In genomic region chr9:85425153-85425611, GRCh38 we compare ENCODE assay signal across 7 cellular contexts.
A peak's percentile ranks its signal among the peaks of the same experiment; 100 is the strongest.
DNase-seq lines count a peak whose midpoint lies in the region; ATAC-seq and TF ChIP-seq lines count a peak whose summit lies in the region.

No MANE protein-coding gene starts in this region.

- no peak overlapping the region for H3K27ac Mint-ChIP-seq in activated CD4-positive, alpha-beta T cell treated with anti-CD3 and anti-CD28 coated beads, Interleukin-2, amount 10 ng/mL, durations not matched to agents 7 days and 5 days

- H4K20me1 ChIP-seq in osteoblast (ENCODE audit: insufficient read depth, low read length) = no peaks in the 10 kb centered on the region

- H3K4me1 ChIP-seq in osteoblast (ENCODE audit: insufficient read depth, low read length) (no peaks in the 10 kb centered on the region), aorta (ENCODE audit: control insufficient read depth in 1 of 2, insufficient read depth in 2 of 2, low read length in 2 of 2) (no peaks in the 10 kb centered on the region)

- H3K27ac ChIP-seq in osteoblast (ENCODE audit: low read depth, low read length) = no peak overlapping the region
- H3K27ac ChIP-seq in aorta (ENCODE audit: low read depth in 1 of 2, low read length in 2 of 2) = no peak overlapping the region

- no peaks in the 10 kb centered on the region for H3K79me2 ChIP-seq in osteoblast (ENCODE audit: insufficient read depth, low read length)

- H3K9me3 Mint-ChIP-seq in activated CD4-positive, alpha-beta T cell treated with anti-CD3 and anti-CD28 coated beads, Interleukin-2, amount 10 ng/mL, durations not matched to agents 7 days and 5 days = no peaks in the 10 kb centered on the region

- H3K4me3 ChIP-seq in GM06990 (replicated peaks; ENCODE audit: low read depth, low read length) (no peak overlapping the region), H7 (ENCODE audit: insufficient read depth, low read depth, low read length) (no peak overlapping the region), fibroblast of villous mesenchyme (ENCODE audit: low read depth, low read length) (no peak overlapping the region), osteoblast (ENCODE audit: insufficient read depth, low read length) (peak overlapping the region; percentile 30), aorta (ENCODE audit: low read length in 2 of 2) (no peak overlapping the region)

- DNase-seq in GM06990 (ENCODE audit: extremely low read depth, insufficient read length) (peak; percentile 18), H7 (peak; percentile 80), NCI-H1694 (lab: John Stamatoyannopoulos, UW) (peak; percentile 47), fibroblast of villous mesenchyme (ENCODE audit: low read depth) (peak; percentile 9), osteoblast (ENCODE audit: insufficient read length, low spot score, missing footprints) (peak; percentile 51), aorta (peak; percentile 64 to 80)
- DNase-seq in activated CD4-positive, alpha-beta T cell treated with anti-CD3 and anti-CD28 coated beads, Interleukin-2, amount 10 ng/mL, durations not matched to agents 7 days and 5 days = peak; percentile 58

- peaks cover 9% of the 10 kb centered on the region for H3K4me1 Mint-ChIP-seq in activated CD4-positive, alpha-beta T cell treated with anti-CD3 and anti-CD28 coated beads, Interleukin-2, amount 10 ng/mL, durations not matched to agents 7 days and 5 days

- ATAC-seq in aorta (ENCODE audit: low FRiP score) = peak; percentile 55

- TF ChIP-seq CTCF in GM06990 (IDR thresholded peaks at IDR 0.05; ENCODE audit: insufficient read depth, low read length, poor library complexity, severe bottlenecking) (peak; percentile 83), fibroblast of villous mesenchyme (IDR thresholded peaks at IDR 0.05; ENCODE audit: insufficient read depth, low read depth, low read length) (peak; percentile 38), osteoblast (IDR thresholded peaks at IDR 0.05; ENCODE audit: extremely low read depth, low read depth, low read length) (peak; percentile 67)

- POLR2A ChIA-PET in activated CD4-positive, alpha-beta T cell treated with anti-CD3 and anti-CD28 coated beads, Interleukin-2, amount 10 ng/mL, durations not matched to agents 7 days and 5 days (lab: Charles Lee) = no interaction called here

- no peaks in the 10 kb centered on the region for H3K9me3 ChIP-seq in osteoblast (ENCODE audit: low read depth, low read length)
- peaks cover 1% of the 10 kb centered on the region for H3K9me3 ChIP-seq in aorta (ENCODE audit: control insufficient read depth, low read length)

- H3K36me3 ChIP-seq in GM06990 (ENCODE audit: control insufficient read depth, insufficient read depth, low read length) (no peaks in the 10 kb centered on the region), H7 (replicated peaks; ENCODE audit: control insufficient read depth, insufficient read depth, low read length) (no peaks in the 10 kb centered on the region), osteoblast (ENCODE audit: insufficient read depth, low read length) (no peaks in the 10 kb centered on the region), aorta (ENCODE audit: control insufficient read depth in 1 of 2, insufficient read depth in 2 of 2, low read length in 1 of 2) (no peaks in the 10 kb centered on the region)

- intact Hi-C loops in aorta (cut with DNase I) = no loop called here

- H2AFZ ChIP-seq in osteoblast (ENCODE audit: low read length) = peak overlapping the region; percentile 35

- CTCF ChIA-PET in activated CD4-positive, alpha-beta T cell treated with anti-CD3 and anti-CD28 coated beads, Interleukin-2, amount 10 ng/mL, durations not matched to agents 7 days and 5 days (lab: Charles Lee) = interaction anchor here (1.1 to 1.2 kb wide), 3 partner anchors 185 to 1854 kb away, joined by 3 to 4 read pairs (median 3); no protein-coding TSS in a partner anchor

- 11 to 16% methylated on average over 15 of the region's 15 CpGs for WGBS in aorta, 2 donors

- H3K4me3 Mint-ChIP-seq in activated CD4-positive, alpha-beta T cell treated with anti-CD3 and anti-CD28 coated beads, Interleukin-2, amount 10 ng/mL, durations not matched to agents 7 days and 5 days = no peak overlapping the region

- H3K27me3 ChIP-seq in GM06990 (replicated peaks; ENCODE audit: control insufficient read depth, insufficient read depth, low read length) = no peaks in the 10 kb centered on the region; the same call in 1 of the 2 replicates
- H3K27me3 ChIP-seq in H7 (ENCODE audit: control insufficient read depth, insufficient read depth, low read length) = no peaks in the 10 kb centered on the region
- H3K27me3 ChIP-seq in osteoblast (ENCODE audit: insufficient read depth, low read length) = no peaks in the 10 kb centered on the region
- H3K27me3 ChIP-seq in aorta (ENCODE audit: control insufficient read depth in 1 of 2, insufficient read depth in 2 of 2, low read length in 1 of 2) = no peaks in the 10 kb centered on the region

- peak overlapping the region; percentile 55 for H3K4me2 ChIP-seq in osteoblast (ENCODE audit: insufficient read depth, low read length)

- peaks cover 10% of the 10 kb centered on the region for H3K27me3 Mint-ChIP-seq in activated CD4-positive, alpha-beta T cell treated with anti-CD3 and anti-CD28 coated beads, Interleukin-2, amount 10 ng/mL, durations not matched to agents 7 days and 5 days

- no peaks in the 10 kb centered on the region for H3K36me3 Mint-ChIP-seq in activated CD4-positive, alpha-beta T cell treated with anti-CD3 and anti-CD28 coated beads, Interleukin-2, amount 10 ng/mL, durations not matched to agents 7 days and 5 days (ENCODE audit: low read depth)

Comparison
In these comparisons a context has a peak if more than half of its experiments do, and no peak if none do; other contexts are left out.
1. DNase-seq: peak in every context shown above with its lines; median percentile 80 in H7; 72 in aorta; 58 in activated CD4-positive, alpha-beta T cell treated with anti-CD3 and anti-CD28 coated beads, Interleukin-2, amount 10 ng/mL, durations not matched to agents 7 days and 5 days; 51 in osteoblast; 47 in NCI-H1694; 18 in GM06990; 9 in fibroblast of villous mesenchyme.